ENCODE assay signal across 8 cellular contexts in genomic region chr15:45279024-45279697, GRCh38. TPM values are rescaled to one million over a fixed set of nuclear protein-coding genes. Genes with fewer than 3 reads are reported as not detected.
A peak's percentile ranks its signal among the peaks of the same experiment; 100 is the strongest.
DNase-seq lines count a peak whose midpoint lies in the region; ATAC-seq lines count a peak whose summit lies in the region.

No MANE protein-coding gene starts in this region.

- peaks cover 10% of the 10 kb centered on the region for H3K4me1 ChIP-seq in effector memory CD4-positive, alpha-beta T cell (ENCODE audit: control insufficient read depth, insufficient read depth, low read length, poor library complexity, severe bottlenecking)

- H3K4me3 ChIP-seq in effector memory CD4-positive, alpha-beta T cell (ENCODE audit: insufficient read depth, low read depth, low read length, poor library complexity, severe bottlenecking) = peak overlapping the region; percentile 50

- DNase-seq in COLO829 (ENCODE audit: low spot score) = peak; percentile 95
- peak; percentile 100 for DNase-seq in HT-29 (ENCODE audit: low spot score)
- DNase-seq in NK-92 treated with Interleukin-12 subunit alpha and Interleukin-12 subunit beta, amount 100 ng/mL, for 24 hours (lab: John Stamatoyannopoulos, UW) = peak; percentile 97
- DNase-seq in activated CD8-positive, alpha-beta memory T cell treated with anti-CD3 and anti-CD28 coated beads for 4 hours (ENCODE audit: low read depth in 2 of 2) = peak; percentile 93 to 94
- peak; percentile 95 for DNase-seq in effector memory CD4-positive, alpha-beta T cell
- DNase-seq in lung microvascular endothelial cell (ENCODE audit: low read depth in 2 of 2) = peak; percentile 97 to 98
- peak; percentile 90 to 98 (median 95) for DNase-seq in stimulated activated CD4-positive, alpha-beta T cell treated with anti-CD3 and anti-CD28 coated beads, TNF-alpha, amount 100 ng/mL, for 4 hours (ENCODE audit: low read depth in 3 of 3)

- no peaks in the 10 kb centered on the region for H3K36me3 ChIP-seq in effector memory CD4-positive, alpha-beta T cell (ENCODE audit: control insufficient read depth, insufficient read depth, low read length)

- H3K27ac ChIP-seq in effector memory CD4-positive, alpha-beta T cell (ENCODE audit: insufficient read depth, low read length, poor library complexity, severe bottlenecking) = peak overlapping the region; percentile 68

- no peaks in the 10 kb centered on the region for H3K9me3 ChIP-seq in effector memory CD4-positive, alpha-beta T cell (ENCODE audit: control insufficient read depth, low read length)

- ATAC-seq in GM21360 (IDR thresholded peaks at IDR 0.05; ENCODE audit: unreplicated experiment) = peak; percentile 100

- no peaks in the 10 kb centered on the region for H3K27me3 ChIP-seq in effector memory CD4-positive, alpha-beta T cell (replicated peaks; ENCODE audit: control insufficient read depth, insufficient read depth, low read length, poor library complexity, severe bottlenecking)

RNA-seq across cellular contexts. Expression of gene SLC28A2, which starts 27.1 kb away (rescaled TPM):
- total RNA-seq in HT-29 (2014; rRNA removed; shearing (Covaris generic)) = not detected in 2 replicates
- not detected in 2 replicates for total RNA-seq in lung microvascular endothelial cell

Comparison
In these comparisons a context has a peak if more than half of its experiments do, and no peak if none do; other contexts are left out.
1. Peak in every context shown above with its lines: DNase-seq, ATAC-seq, H3K4me3 ChIP-seq and H3K27ac ChIP-seq.